In genomic region chrX:39971760-39972159, GRCh38 we compare ENCODE assay signal across 18 cellular contexts.
DNase-seq lines count a peak whose midpoint lies in the region; ATAC-seq, FAIRE-seq and TF ChIP-seq lines count a peak whose summit lies in the region.
"Had no signal": no experiment of that assay in that cellular context is flagged by ENCODE, and none has a peak within 500 bp of the region (broad histone marks: within the 10 kb centered on the region; RNA-seq: fewer than 3 reads in every experiment).

No MANE protein-coding gene starts in this region.

- H3K27me3 ChIP-seq in left ventricle myocardium inferior (ENCODE audit: low read depth) = no peaks in the 10 kb centered on the region
- no peaks in the 10 kb centered on the region for H3K27me3 ChIP-seq in astrocyte (ENCODE audit: insufficient read depth, low read length)
- H3K27me3 ChIP-seq: BLaER1 had no signal

- H3K36me3 ChIP-seq in left ventricle myocardium inferior (no peaks in the 10 kb centered on the region), astrocyte (ENCODE audit: insufficient read depth, low read length) (no peaks in the 10 kb centered on the region)
- H3K36me3 ChIP-seq: BLaER1, HAP-1 had no signal

- peak overlapping the region; percentile 75 for H3K27ac Mint-ChIP-seq in astrocyte (ENCODE audit: unreplicated experiment)
- H3K27ac Mint-ChIP-seq in osteocyte (ENCODE audit: unreplicated experiment) = peak overlapping the region; percentile 14
- H3K27ac Mint-ChIP-seq in activated T-helper 1 cell treated with anti-CD3 and anti-CD28 coated beads, Interleukin-12 subunit alpha, Interleukin-12 subunit beta, Interleukin-2, Interleukin-4 antibody, amounts not matched to agents 30 ng/mL and 10 ng/mL and 1 ng/mL, durations not matched to agents 14 hours and 24 hours and 36 hours = no peak overlapping the region
- H3K27ac Mint-ChIP-seq: CD14-positive monocyte; CD4-positive, alpha-beta memory T cell; IgD-negative memory B cell had no signal

- no peaks in the 10 kb centered on the region for H3K27me3 Mint-ChIP-seq in astrocyte (ENCODE audit: low read depth, unreplicated experiment)
- no peaks in the 10 kb centered on the region for H3K27me3 Mint-ChIP-seq in osteocyte (ENCODE audit: unreplicated experiment)
- peaks cover under 1% of the 10 kb centered on the region for H3K27me3 Mint-ChIP-seq in activated T-helper 1 cell treated with anti-CD3 and anti-CD28 coated beads, Interleukin-12 subunit alpha, Interleukin-12 subunit beta, Interleukin-2, Interleukin-4 antibody, amounts not matched to agents 30 ng/mL and 10 ng/mL and 1 ng/mL, durations not matched to agents 14 hours and 24 hours and 36 hours (ENCODE audit: insufficient read depth)
- H3K27me3 Mint-ChIP-seq: CD4-positive, alpha-beta memory T cell had no signal

- no peak overlapping the region for H3K4me3 ChIP-seq in left ventricle myocardium inferior
- no peak overlapping the region for H3K4me3 ChIP-seq in astrocyte (ENCODE audit: insufficient read depth, low read depth, low read length)
- H3K4me3 ChIP-seq: BLaER1, GM12878, HAP-1 had no signal

- H3K36me3 Mint-ChIP-seq in astrocyte (ENCODE audit: low read depth, unreplicated experiment) (no peaks in the 10 kb centered on the region), osteocyte (ENCODE audit: unreplicated experiment) (no peaks in the 10 kb centered on the region)
- H3K36me3 Mint-ChIP-seq in activated T-helper 1 cell treated with anti-CD3 and anti-CD28 coated beads, Interleukin-12 subunit alpha, Interleukin-12 subunit beta, Interleukin-2, Interleukin-4 antibody, amounts not matched to agents 30 ng/mL and 10 ng/mL and 1 ng/mL, durations not matched to agents 14 hours and 24 hours and 36 hours (ENCODE audit: low read depth) = peaks cover 5% of the 10 kb centered on the region
- H3K36me3 Mint-ChIP-seq: CD14-positive monocyte; CD4-positive, alpha-beta memory T cell; IgD-negative memory B cell had no signal

- H3K9me3 ChIP-seq in left ventricle myocardium inferior (replicated peaks) (no peaks in the 10 kb centered on the region), astrocyte (ENCODE audit: insufficient read depth, low read depth, low read length) (no peaks in the 10 kb centered on the region)

- ATAC-seq in left cardiac atrium = no peak
- ATAC-seq in HG02885 (IDR thresholded peaks at IDR 0.05; ENCODE audit: poor library complexity, unreplicated experiment) = no peak
- ATAC-seq: GM12878, HepG2 had no signal

- DNase-seq in left ventricle myocardium inferior (no peak), left cardiac atrium (no peak), astrocyte (ENCODE audit: low read depth) (no peak), osteocyte (ENCODE audit: extremely low spot score, unreplicated experiment) (no peak)
- no peak for DNase-seq in central memory CD4-positive, alpha-beta T cell
- no peak for DNase-seq in effector CD4-positive, alpha-beta T cell
- DNase-seq in activated T-helper 1 cell treated with anti-CD3 and anti-CD28 coated beads, Interleukin-12 subunit alpha, Interleukin-12 subunit beta, Interleukin-2, Interleukin-4 antibody, amounts not matched to agents 30 ng/mL and 10 ng/mL and 1 ng/mL, durations not matched to agents 14 hours and 24 hours and 36 hours (ENCODE audit: low spot score) = no peak
- DNase-seq: 8988T; CD4-positive, alpha-beta memory T cell; DMS153; DND-41 had no signal

- H3K27ac ChIP-seq in left ventricle myocardium inferior (replicated peaks) (peak overlapping the region; percentile 55), astrocyte (ENCODE audit: low read depth, low read length) (peak overlapping the region; percentile 53)
- H3K27ac ChIP-seq: BLaER1 had no signal

- no peak overlapping the region for H2AFZ ChIP-seq in astrocyte (ENCODE audit: low read depth, low read length)

- no peak overlapping the region for H3K9ac ChIP-seq in astrocyte (ENCODE audit: low read length)
- H3K9ac ChIP-seq: BLaER1 had no signal

- H3K4me1 Mint-ChIP-seq in astrocyte (ENCODE audit: low read depth, unreplicated experiment) = peaks cover 8% of the 10 kb centered on the region
- peaks cover 10% of the 10 kb centered on the region for H3K4me1 Mint-ChIP-seq in osteocyte (ENCODE audit: unreplicated experiment)
- peaks cover 6% of the 10 kb centered on the region for H3K4me1 Mint-ChIP-seq in activated T-helper 1 cell treated with anti-CD3 and anti-CD28 coated beads, Interleukin-12 subunit alpha, Interleukin-12 subunit beta, Interleukin-2, Interleukin-4 antibody, amounts not matched to agents 30 ng/mL and 10 ng/mL and 1 ng/mL, durations not matched to agents 14 hours and 24 hours and 36 hours (ENCODE audit: low read depth)
- H3K4me1 Mint-ChIP-seq: IgD-negative memory B cell had no signal

- H3K4me2 ChIP-seq in astrocyte (ENCODE audit: low read length) = peak overlapping the region; percentile 46
- H3K4me2 ChIP-seq: BLaER1 had no signal

- H3K79me2 ChIP-seq in astrocyte (ENCODE audit: insufficient read depth, low read length) = no peaks in the 10 kb centered on the region

- intact Hi-C loops in left ventricle myocardium inferior (cut with micrococcal nuclease) = no loop called here
- intact Hi-C loops in left cardiac atrium (cut with DNase I) = no loop called here
- intact Hi-C loops in activated T-helper 1 cell treated with anti-CD3 and anti-CD28 coated beads, Interleukin-12 subunit alpha, Interleukin-12 subunit beta, Interleukin-2, Interleukin-4 antibody, amounts not matched to agents 30 ng/mL and 10 ng/mL and 1 ng/mL, durations not matched to agents 14 hours and 24 hours and 36 hours (cut with micrococcal nuclease) = no loop called here

- H3K4me1 ChIP-seq in left ventricle myocardium inferior (peaks cover 6% of the 10 kb centered on the region), astrocyte (ENCODE audit: insufficient read depth, low read length) (peaks cover 13% of the 10 kb centered on the region)

- H3K9me3 Mint-ChIP-seq in astrocyte (ENCODE audit: unreplicated experiment) = peaks cover 5% of the 10 kb centered on the region
- peaks cover 6% of the 10 kb centered on the region for H3K9me3 Mint-ChIP-seq in osteocyte (ENCODE audit: unreplicated experiment)
- peaks cover 17% of the 10 kb centered on the region for H3K9me3 Mint-ChIP-seq in activated T-helper 1 cell treated with anti-CD3 and anti-CD28 coated beads, Interleukin-12 subunit alpha, Interleukin-12 subunit beta, Interleukin-2, Interleukin-4 antibody, amounts not matched to agents 30 ng/mL and 10 ng/mL and 1 ng/mL, durations not matched to agents 14 hours and 24 hours and 36 hours

- no peaks in the 10 kb centered on the region for H4K20me1 ChIP-seq in astrocyte (ENCODE audit: insufficient read depth, low read length)
- H4K20me1 ChIP-seq: BLaER1 had no signal

- peak; percentile 29 for FAIRE-seq in astrocyte (lab: Jason Lieb, UNC)
- FAIRE-seq: GM12878, HepG2 had no signal

- H3K4me3 Mint-ChIP-seq in astrocyte (ENCODE audit: unreplicated experiment) = no peak overlapping the region
- H3K4me3 Mint-ChIP-seq in osteocyte (ENCODE audit: unreplicated experiment) = no peak overlapping the region
- no peak overlapping the region for H3K4me3 Mint-ChIP-seq in activated T-helper 1 cell treated with anti-CD3 and anti-CD28 coated beads, Interleukin-12 subunit alpha, Interleukin-12 subunit beta, Interleukin-2, Interleukin-4 antibody, amounts not matched to agents 30 ng/mL and 10 ng/mL and 1 ng/mL, durations not matched to agents 14 hours and 24 hours and 36 hours
- H3K4me3 Mint-ChIP-seq: CD14-positive monocyte; CD4-positive, alpha-beta memory T cell; IgD-negative memory B cell had no signal

- TF ChIP-seq CTCF in left ventricle myocardium inferior (IDR thresholded peaks at IDR 0.05; ENCODE audit: borderline replicate concordance) = no peak
- no peak for TF ChIP-seq CTCF in astrocyte (IDR thresholded peaks at IDR 0.05; ENCODE audit: insufficient read depth, low read depth, low read length)
- no peak for TF ChIP-seq CTCF in osteocyte (IDR thresholded peaks at IDR 0.05)
